Comparison of ENCODE assay signal across 1 cellular context in genomic region chr19:35642798-35643254, GRCh38.
TF ChIP-seq lines count a peak whose summit lies in the region.

No MANE protein-coding gene starts in this region.

TF ChIP-seq in SK-N-SH treated with all-trans-retinoic acid at 6 μM for 48 hours, 23 proteins besides CTCF, POLR2A, EP300 and RAD21 (continued from another document):
- TF ChIP-seq, protein P1, sequence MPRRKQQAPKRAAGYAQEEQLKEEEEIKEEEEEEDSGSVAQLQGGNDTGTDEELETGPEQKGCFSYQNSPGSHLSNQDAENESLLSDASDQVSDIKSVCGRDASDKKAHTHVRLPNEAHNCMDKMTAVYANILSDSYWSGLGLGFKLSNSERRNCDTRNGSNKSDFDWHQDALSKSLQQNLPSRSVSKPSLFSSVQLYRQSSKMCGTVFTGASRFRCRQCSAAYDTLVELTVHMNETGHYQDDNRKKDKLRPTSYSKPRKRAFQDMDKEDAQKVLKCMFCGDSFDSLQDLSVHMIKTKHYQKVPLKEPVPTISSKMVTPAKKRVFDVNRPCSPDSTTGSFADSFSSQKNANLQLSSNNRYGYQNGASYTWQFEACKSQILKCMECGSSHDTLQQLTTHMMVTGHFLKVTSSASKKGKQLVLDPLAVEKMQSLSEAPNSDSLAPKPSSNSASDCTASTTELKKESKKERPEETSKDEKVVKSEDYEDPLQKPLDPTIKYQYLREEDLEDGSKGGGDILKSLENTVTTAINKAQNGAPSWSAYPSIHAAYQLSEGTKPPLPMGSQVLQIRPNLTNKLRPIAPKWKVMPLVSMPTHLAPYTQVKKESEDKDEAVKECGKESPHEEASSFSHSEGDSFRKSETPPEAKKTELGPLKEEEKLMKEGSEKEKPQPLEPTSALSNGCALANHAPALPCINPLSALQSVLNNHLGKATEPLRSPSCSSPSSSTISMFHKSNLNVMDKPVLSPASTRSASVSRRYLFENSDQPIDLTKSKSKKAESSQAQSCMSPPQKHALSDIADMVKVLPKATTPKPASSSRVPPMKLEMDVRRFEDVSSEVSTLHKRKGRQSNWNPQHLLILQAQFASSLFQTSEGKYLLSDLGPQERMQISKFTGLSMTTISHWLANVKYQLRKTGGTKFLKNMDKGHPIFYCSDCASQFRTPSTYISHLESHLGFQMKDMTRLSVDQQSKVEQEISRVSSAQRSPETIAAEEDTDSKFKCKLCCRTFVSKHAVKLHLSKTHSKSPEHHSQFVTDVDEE (CRISPR knock-in tag; IDR thresholded peaks at IDR 0.05), result no peak
- TF ChIP-seq, protein P2, sequence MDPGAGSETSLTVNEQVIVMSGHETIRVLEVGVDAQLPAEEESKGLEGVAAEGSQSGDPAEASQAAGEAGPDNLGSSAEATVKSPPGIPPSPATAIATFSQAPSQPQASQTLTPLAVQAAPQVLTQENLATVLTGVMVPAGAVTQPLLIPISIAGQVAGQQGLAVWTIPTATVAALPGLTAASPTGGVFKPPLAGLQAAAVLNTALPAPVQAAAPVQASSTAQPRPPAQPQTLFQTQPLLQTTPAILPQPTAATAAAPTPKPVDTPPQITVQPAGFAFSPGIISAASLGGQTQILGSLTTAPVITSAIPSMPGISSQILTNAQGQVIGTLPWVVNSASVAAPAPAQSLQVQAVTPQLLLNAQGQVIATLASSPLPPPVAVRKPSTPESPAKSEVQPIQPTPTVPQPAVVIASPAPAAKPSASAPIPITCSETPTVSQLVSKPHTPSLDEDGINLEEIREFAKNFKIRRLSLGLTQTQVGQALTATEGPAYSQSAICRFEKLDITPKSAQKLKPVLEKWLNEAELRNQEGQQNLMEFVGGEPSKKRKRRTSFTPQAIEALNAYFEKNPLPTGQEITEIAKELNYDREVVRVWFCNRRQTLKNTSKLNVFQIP (CRISPR knock-in tag; IDR thresholded peaks at IDR 0.05; ENCODE audit: borderline replicate concordance, low read depth), result no peak
- TF ChIP-seq ZFP3 (CRISPR knock-in tag; IDR thresholded peaks at IDR 0.05), result no peak
- TF ChIP-seq ISL1 (CRISPR knock-in tag; IDR thresholded peaks at IDR 0.05), result no peak
- TF ChIP-seq ZNF565 (CRISPR knock-in tag; conservative IDR thresholded peaks at IDR 0.05; ENCODE audit: low read depth), result no peak
- TF ChIP-seq ZNF8 (CRISPR knock-in tag; IDR thresholded peaks at IDR 0.05), result no peak
